Comparison of ENCODE assay signal across 8 cellular contexts in genomic region chr1:148078090-148078489, GRCh38.
A peak's percentile ranks its signal among the peaks of the same experiment; 100 is the strongest.
DNase-seq lines count a peak whose midpoint lies in the region; ATAC-seq, FAIRE-seq and TF ChIP-seq lines count a peak whose summit lies in the region.
"Not testable (repeated sequence)": the region's sequence is repeated elsewhere in the genome, so short reads cannot be mapped to it uniquely, and the experiment has no call there.

No MANE protein-coding gene starts in this region.

- not testable (repeated sequence) for TF ChIP-seq RAD21 in GM12878 (IDR thresholded peaks at IDR 0.05; ENCODE audit: insufficient read depth, low read depth, low read length)

- H3K27ac Mint-ChIP-seq in CD8-positive, alpha-beta T cell; activated B cell treated with CpG ODN at 0.5 μM for 24 hours; naive B cell; stimulated activated effector memory CD8-positive, alpha-beta T cell treated with anti-CD3 and anti-CD28 coated beads, Interleukin-12 subunit alpha, Interleukin-12 subunit beta, amount 100 ng/mL, for 72 hours: not testable (repeated sequence)

- TSS peak; percentile 99 for BruUV-seq in OCI-LY7 (replicated peaks; lab: Mats Ljungman, UMichigan)
- BruUV-seq in GM12878 (replicated peaks; lab: Mats Ljungman, UMichigan): TSS peak; percentile 100

- H2AFZ ChIP-seq in OCI-LY7 (ENCODE audit: low read length); GM12878 (ENCODE audit: control insufficient read depth, low read depth, low read length): not testable (repeated sequence)

- H3K27ac ChIP-seq in CD8-positive, alpha-beta T cell (ENCODE audit: low read depth, low read length); OCI-LY7 (ENCODE audit: low read depth, low read length, poor library complexity, severe bottlenecking); GM12878 (ENCODE audit: control insufficient read depth, insufficient read depth); right cardiac atrium (ENCODE audit: low read length): not testable (repeated sequence)

- not testable (repeated sequence) for H3K36me3 Mint-ChIP-seq in CD8-positive, alpha-beta T cell; activated B cell treated with CpG ODN at 0.5 μM for 24 hours (ENCODE audit: low read depth); naive B cell; stimulated activated effector memory CD8-positive, alpha-beta T cell treated with anti-CD3 and anti-CD28 coated beads, Interleukin-12 subunit alpha, Interleukin-12 subunit beta, amount 100 ng/mL, for 72 hours

- not testable (repeated sequence) for H3K4me3 ChIP-seq in CD8-positive, alpha-beta T cell (ENCODE audit: low read depth, low read length); OCI-LY7 (ENCODE audit: low read depth, low read length, poor library complexity, severe bottlenecking); GM12878; right cardiac atrium (ENCODE audit: low read length)

- H3K9ac ChIP-seq in GM12878 (ENCODE audit: control insufficient read depth, insufficient read depth, low read length): not testable (repeated sequence)

- H3K4me3 Mint-ChIP-seq in CD8-positive, alpha-beta T cell; activated B cell treated with CpG ODN at 0.5 μM for 24 hours; naive B cell; stimulated activated effector memory CD8-positive, alpha-beta T cell treated with anti-CD3 and anti-CD28 coated beads, Interleukin-12 subunit alpha, Interleukin-12 subunit beta, amount 100 ng/mL, for 72 hours: not testable (repeated sequence)

- POLR2A ChIA-PET in CD8-positive, alpha-beta T cell (lab: Charles Lee); OCI-LY7 (lab: Charles Lee); activated B cell treated with CpG ODN at 0.5 μM for 24 hours (lab: Charles Lee); GM12878 (lab: Charles Lee): not testable (repeated sequence)

- H3K4me1 ChIP-seq in CD8-positive, alpha-beta T cell (ENCODE audit: insufficient read depth, low read length); OCI-LY7 (ENCODE audit: insufficient read depth, low read length, poor library complexity, severe bottlenecking); GM12878 (ENCODE audit: control insufficient read depth, insufficient read depth, low read length); right cardiac atrium (ENCODE audit: control insufficient read depth, insufficient read depth, low read length): not testable (repeated sequence)

- RAD21 ChIA-PET in GM12878 (lab: Charles Lee; ENCODE audit: unreplicated experiment): not testable (repeated sequence)

- not testable (repeated sequence) for H3K9me2 ChIP-seq in OCI-LY7 (ENCODE audit: insufficient read depth, low read length)

- not testable (repeated sequence) for H4K20me1 ChIP-seq in OCI-LY7 (ENCODE audit: insufficient read depth, low read length); GM12878 (ENCODE audit: control insufficient read depth, insufficient read depth)

- H3K36me3 ChIP-seq in CD8-positive, alpha-beta T cell (ENCODE audit: insufficient read depth, low read length); OCI-LY7 (ENCODE audit: insufficient read depth, low read length); GM12878 (ENCODE audit: control insufficient read depth in 2 of 2, insufficient read depth in 2 of 2, low read length in 1 of 2): not testable (repeated sequence)

- TF ChIP-seq CTCF in CD8-positive, alpha-beta T cell (IDR thresholded peaks at IDR 0.05); OCI-LY7 (conservative IDR thresholded peaks at IDR 0.05; ENCODE audit: low read length); activated B cell treated with CpG ODN at 0.5 μM for 24 hours (IDR thresholded peaks at IDR 0.05); GM12878 (IDR thresholded peaks at IDR 0.05 in 2 of 3, conservative IDR thresholded peaks at IDR 0.05 in 1 of 3; ENCODE audit: control insufficient read depth in 2 of 3, extremely low read depth in 1 of 3, insufficient read depth in 1 of 3, low read depth in 3 of 3, low read length in 3 of 3): not testable (repeated sequence)

- TF ChIP-seq POLR2A in GM12878 (IDR thresholded peaks at IDR 0.05; ENCODE audit: low read depth, low read length): not testable (repeated sequence)

- H3K4me2 ChIP-seq in OCI-LY7 (ENCODE audit: low read length); GM12878 (ENCODE audit: control insufficient read depth, insufficient read depth): not testable (repeated sequence)

- TF ChIP-seq EP300 in GM12878 (IDR thresholded peaks at IDR 0.05; ENCODE audit: borderline replicate concordance in 1 of 2, control insufficient read depth in 1 of 2, low read depth in 2 of 2, low read length in 2 of 2): not testable (repeated sequence)

- ATAC-seq in CD8-positive, alpha-beta T cell: peak; percentile 45
- peak; percentile 11 for ATAC-seq in activated B cell treated with CpG ODN at 0.5 μM for 24 hours (ENCODE audit: low read depth)
- ATAC-seq in GM12878: peak; percentile 46
- peak; percentile 45 for ATAC-seq in esophagus mucosa
- peak; percentile 81 to 88 for ATAC-seq in right cardiac atrium
- peak; percentile 17 to 53 for ATAC-seq in naive B cell (ENCODE audit: low read depth in 2 of 2)
- peak; percentile 6 for ATAC-seq in stimulated activated effector memory CD8-positive, alpha-beta T cell treated with anti-CD3 and anti-CD28 coated beads, Interleukin-12 subunit alpha, Interleukin-12 subunit beta, amount 100 ng/mL, for 72 hours

- FAIRE-seq in GM12878 (lab: Jason Lieb, UNC): not testable (repeated sequence)

- H3K9me3 ChIP-seq in CD8-positive, alpha-beta T cell (ENCODE audit: low read length); OCI-LY7 (ENCODE audit: low read length); GM12878 (replicated peaks; ENCODE audit: control insufficient read depth, insufficient read depth, low read length); right cardiac atrium (ENCODE audit: control insufficient read depth, low read length): not testable (repeated sequence)

- not testable (repeated sequence) for DNase-seq in CD8-positive, alpha-beta T cell; OCI-LY7 (ENCODE audit: low spot score); activated B cell treated with CpG ODN at 0.5 μM for 24 hours; GM12878 (ENCODE audit: low read depth, low spot score); right cardiac atrium; naive B cell; stimulated activated effector memory CD8-positive, alpha-beta T cell treated with anti-CD3 and anti-CD28 coated beads, Interleukin-12 subunit alpha, Interleukin-12 subunit beta, amount 100 ng/mL, for 72 hours (ENCODE audit: low spot score in 2 of 2)

- not testable (repeated sequence) for H3K79me2 ChIP-seq in OCI-LY7 (ENCODE audit: insufficient read depth, low read depth, low read length); GM12878 (ENCODE audit: control insufficient read depth, insufficient read depth, low read length)

- not testable (repeated sequence) for H3K9me3 Mint-ChIP-seq in CD8-positive, alpha-beta T cell; activated B cell treated with CpG ODN at 0.5 μM for 24 hours; naive B cell; stimulated activated effector memory CD8-positive, alpha-beta T cell treated with anti-CD3 and anti-CD28 coated beads, Interleukin-12 subunit alpha, Interleukin-12 subunit beta, amount 100 ng/mL, for 72 hours

- not testable (repeated sequence) for H3K27me3 ChIP-seq in CD8-positive, alpha-beta T cell (ENCODE audit: insufficient read depth, low read length); GM12878 (replicated peaks in 1 of 2; ENCODE audit: control insufficient read depth in 2 of 2, insufficient read depth in 2 of 2, low read length in 1 of 2); right cardiac atrium (ENCODE audit: control insufficient read depth, insufficient read depth)

- SMC1A ChIA-PET in GM12878 (lab: Charles Lee; ENCODE audit: uncharacterized antibody, unreplicated experiment): not testable (repeated sequence)

- not testable (repeated sequence) for H3K4me1 Mint-ChIP-seq in CD8-positive, alpha-beta T cell (ENCODE audit: low read depth); activated B cell treated with CpG ODN at 0.5 μM for 24 hours; naive B cell; stimulated activated effector memory CD8-positive, alpha-beta T cell treated with anti-CD3 and anti-CD28 coated beads, Interleukin-12 subunit alpha, Interleukin-12 subunit beta, amount 100 ng/mL, for 72 hours

- no CpG with 5 or more reads among the region's 13 CpGs for WGBS in GM12878 (ENCODE audit: insufficient coverage, insufficient replicate concordance, low lambda C conversion rate, missing lambda C conversion rate)
- WGBS in right cardiac atrium: no CpG with 5 or more reads among the region's 13 CpGs

- in situ Hi-C loops in GM12878 (cut with MboI): not testable (repeated sequence)

- CTCF ChIA-PET in CD8-positive, alpha-beta T cell (lab: Charles Lee); OCI-LY7 (lab: Charles Lee; ENCODE audit: unreplicated experiment); activated B cell treated with CpG ODN at 0.5 μM for 24 hours (lab: Charles Lee); GM12878 (lab: Yijun Ruan, JAX): not testable (repeated sequence)

- not testable (repeated sequence) for H3K27me3 Mint-ChIP-seq in CD8-positive, alpha-beta T cell (ENCODE audit: low read depth); activated B cell treated with CpG ODN at 0.5 μM for 24 hours; naive B cell

- intact Hi-C loops in CD8-positive, alpha-beta T cell (cut with DNase I, micrococcal nuclease); OCI-LY7 (cut with micrococcal nuclease; ENCODE audit: unreplicated experiment); activated B cell treated with CpG ODN at 0.5 μM for 24 hours (cut with micrococcal nuclease); GM12878 (cut with micrococcal nuclease; ENCODE audit: unreplicated experiment); right cardiac atrium (cut with DNase I): not testable (repeated sequence)

Comparison
In these comparisons a context has a peak if more than half of its experiments do, and no peak if none do; other contexts are left out.
1. ATAC-seq: peak in every context shown above with its lines; median percentile 84 in right cardiac atrium; 46 in GM12878; 45 in CD8-positive, alpha-beta T cell; 45 in esophagus mucosa; 35 in naive B cell; 11 in activated B cell treated with CpG ODN at 0.5 μM for 24 hours; 6 in stimulated activated effector memory CD8-positive, alpha-beta T cell treated with anti-CD3 and anti-CD28 coated beads, Interleukin-12 subunit alpha, Interleukin-12 subunit beta, amount 100 ng/mL, for 72 hours.